Comparison of ENCODE assay signal across 13 cellular contexts in the genomic region with DNA sequence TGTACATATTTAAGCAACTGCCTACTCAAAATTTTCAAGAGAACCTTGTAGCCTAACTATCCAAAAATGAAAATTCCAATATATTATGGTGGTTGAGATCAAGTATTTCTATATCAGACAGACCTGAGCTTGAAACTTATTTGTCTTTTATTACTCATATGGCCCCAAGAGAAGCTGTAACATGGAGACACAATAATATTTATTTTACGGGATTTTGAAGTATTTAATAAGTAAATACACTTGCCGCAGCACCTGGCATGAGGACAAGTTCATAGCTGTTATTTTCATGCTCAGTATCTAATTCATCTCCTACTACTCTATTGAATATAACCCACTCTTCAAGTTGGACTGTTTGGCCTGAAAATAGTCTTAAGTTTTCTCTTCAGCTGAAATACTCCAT. TPM values are rescaled to one million over a fixed set of nuclear protein-coding genes. Genes with fewer than 3 reads are reported as not detected.
DNase-seq lines count a peak whose midpoint lies in the region; ATAC-seq and TF ChIP-seq lines count a peak whose summit lies in the region.
"Had no signal": no experiment of that assay in that cellular context is flagged by ENCODE, and none has a peak within 500 bp of the region (broad histone marks: within the 10 kb centered on the region; RNA-seq: fewer than 3 reads in every experiment).

No MANE protein-coding gene starts in this region.

- CTCF ChIA-PET in CD4-positive, alpha-beta memory T cell (lab: Charles Lee; ENCODE audit: partially characterized antibody) = no interaction called here
- CTCF ChIA-PET in activated CD8-positive, alpha-beta memory T cell treated with anti-CD3 and anti-CD28 coated beads, Interleukin-2, amount 10 ng/mL, durations not matched to agents 7 days and 5 days (lab: Charles Lee) = no interaction called here

- peak overlapping the region; percentile 70 for H3K4me3 ChIP-seq in SK-N-MC
- H3K4me3 ChIP-seq in fibroblast of villous mesenchyme (ENCODE audit: low read depth, low read length) = no peak overlapping the region
- H3K4me3 ChIP-seq in skeletal muscle tissue (ENCODE audit: low read length in 3 of 3) = peak overlapping the region in 1 of 3 donors; percentile 60
- H3K4me3 ChIP-seq in CD4-positive, alpha-beta memory T cell (ENCODE audit: low read length in 2 of 2) = no peak overlapping the region

- no peak for ATAC-seq in activated CD8-positive, alpha-beta memory T cell treated with anti-CD3 and anti-CD28 coated beads, Interleukin-2, amount 10 ng/mL, durations not matched to agents 7 days and 5 days

- H3K9ac ChIP-seq in SK-N-MC (ENCODE audit: insufficient read length) (peak overlapping the region; percentile 49), skeletal muscle tissue (ENCODE audit: low read depth in 1 of 3, low read length in 3 of 3) (no peak overlapping the region)

- peaks cover 4 to 8% (median 5%) of the 10 kb centered on the region in 3 donors for H3K4me1 ChIP-seq in skeletal muscle tissue (ENCODE audit: control insufficient read depth in 3 of 3, insufficient read depth in 3 of 3, low read length in 3 of 3)
- no peaks in the 10 kb centered on the region for H3K4me1 ChIP-seq in CD4-positive, alpha-beta memory T cell (ENCODE audit: insufficient read depth, low read length)

- intact Hi-C loops in CD4-positive, alpha-beta memory T cell (cut with micrococcal nuclease) = no loop called here

- peak overlapping the region; percentile 74; the same call in 1 of the 2 replicates for H3K27ac ChIP-seq in SK-N-MC
- H3K27ac ChIP-seq in skeletal muscle tissue (ENCODE audit: low read depth, low read length) = peak overlapping the region; percentile 46
- H3K27ac ChIP-seq in CD4-positive, alpha-beta memory T cell (ENCODE audit: low read depth, low read length) = no peak overlapping the region
- H3K27ac ChIP-seq: RWPE1 had no signal

- POLR2A ChIA-PET in CD4-positive, alpha-beta memory T cell (lab: Charles Lee; ENCODE audit: partially characterized antibody) = no interaction called here

- peaks cover 0 to 2% (median 0%) of the 10 kb centered on the region in 8 donors for H3K9me3 Mint-ChIP-seq in CD4-positive, alpha-beta memory T cell
- no peaks in the 10 kb centered on the region for H3K9me3 Mint-ChIP-seq in activated CD8-positive, alpha-beta memory T cell treated with anti-CD3 and anti-CD28 coated beads, Interleukin-2, amount 10 ng/mL, durations not matched to agents 7 days and 5 days (ENCODE audit: low read depth)
- H3K9me3 Mint-ChIP-seq: activated naive CD4-positive, alpha-beta T cell treated with anti-CD3 and anti-CD28 coated beads for 36 hours had no signal

- peaks cover 10 to 22% of the 10 kb centered on the region in 2 donors for H3K27me3 Mint-ChIP-seq in CD4-positive, alpha-beta memory T cell
- H3K27me3 Mint-ChIP-seq in activated CD8-positive, alpha-beta memory T cell treated with anti-CD3 and anti-CD28 coated beads, Interleukin-2, amount 10 ng/mL, durations not matched to agents 7 days and 5 days = peaks cover 21% of the 10 kb centered on the region

- H3K36me3 ChIP-seq in SK-N-MC (ENCODE audit: insufficient read depth, low read length) (no peaks in the 10 kb centered on the region), skeletal muscle tissue (ENCODE audit: control insufficient read depth in 3 of 3, insufficient read depth in 3 of 3, low read length in 3 of 3) (no peaks in the 10 kb centered on the region)
- H3K36me3 ChIP-seq in CD4-positive, alpha-beta memory T cell (ENCODE audit: insufficient read depth, low read length) = no peaks in the 10 kb centered on the region

- no peaks in the 10 kb centered on the region for H3K27me3 ChIP-seq in skeletal muscle tissue (ENCODE audit: control insufficient read depth in 3 of 3, insufficient read depth in 3 of 3, low read length in 3 of 3)
- H3K27me3 ChIP-seq in CD4-positive, alpha-beta memory T cell (ENCODE audit: insufficient read depth, low read length) = no peaks in the 10 kb centered on the region

- peaks cover 0 to 2% (median under 1%) of the 10 kb centered on the region in 4 donors for H3K4me1 Mint-ChIP-seq in CD4-positive, alpha-beta memory T cell
- peaks cover 4% of the 10 kb centered on the region for H3K4me1 Mint-ChIP-seq in activated CD8-positive, alpha-beta memory T cell treated with anti-CD3 and anti-CD28 coated beads, Interleukin-2, amount 10 ng/mL, durations not matched to agents 7 days and 5 days

- H3K27ac Mint-ChIP-seq in CD4-positive, alpha-beta memory T cell = no peak overlapping the region
- no peak overlapping the region for H3K27ac Mint-ChIP-seq in activated CD8-positive, alpha-beta memory T cell treated with anti-CD3 and anti-CD28 coated beads, Interleukin-2, amount 10 ng/mL, durations not matched to agents 7 days and 5 days
- H3K27ac Mint-ChIP-seq: activated naive CD4-positive, alpha-beta T cell treated with anti-CD3 and anti-CD28 coated beads for 36 hours had no signal

- no peaks in the 10 kb centered on the region for H3K9me3 ChIP-seq in SK-N-MC (ENCODE audit: low read depth, low read length)
- H3K9me3 ChIP-seq in skeletal muscle tissue (ENCODE audit: control insufficient read depth in 3 of 3, low read length in 3 of 3) = no peaks in the 10 kb centered on the region
- no peaks in the 10 kb centered on the region for H3K9me3 ChIP-seq in CD4-positive, alpha-beta memory T cell (ENCODE audit: control insufficient read depth in 1 of 2, low read length in 2 of 2)

- H3K36me3 Mint-ChIP-seq in CD4-positive, alpha-beta memory T cell = no peaks in the 10 kb centered on the region
- H3K36me3 Mint-ChIP-seq in activated CD8-positive, alpha-beta memory T cell treated with anti-CD3 and anti-CD28 coated beads, Interleukin-2, amount 10 ng/mL, durations not matched to agents 7 days and 5 days = no peaks in the 10 kb centered on the region

- H3K4me3 Mint-ChIP-seq in CD4-positive, alpha-beta memory T cell = peak overlapping the region in 3 of 8 donors; percentile 5 to 56 (median 34)
- no peak overlapping the region for H3K4me3 Mint-ChIP-seq in activated CD8-positive, alpha-beta memory T cell treated with anti-CD3 and anti-CD28 coated beads, Interleukin-2, amount 10 ng/mL, durations not matched to agents 7 days and 5 days

- no peak for TF ChIP-seq CTCF in fibroblast of villous mesenchyme (IDR thresholded peaks at IDR 0.05; ENCODE audit: insufficient read depth, low read depth, low read length)

- DNase-seq in HT-29 (ENCODE audit: low spot score) (peak; percentile 74), SK-N-MC (ENCODE audit: low read depth, low spot score) (no peak), fibroblast of villous mesenchyme (ENCODE audit: low read depth) (peak; percentile 37), KG1 (lab: John Stamatoyannopoulos, UW) (no peak), NCI-H1092 treated with DMSO at 0.1 percent for 48 hours (lab: John Stamatoyannopoulos, UW) (no peak)
- DNase-seq in CD4-positive, alpha-beta memory T cell = no peak
- DNase-seq in activated CD8-positive, alpha-beta memory T cell treated with anti-CD3 and anti-CD28 coated beads, Interleukin-2, amount 10 ng/mL, durations not matched to agents 7 days and 5 days = no peak
- DNase-seq: activated CD4-positive, CD25-positive, alpha-beta regulatory T cell treated with anti-CD3 and anti-CD28 coated beads, Interleukin-2, amount 50 U/mL, for 72 hours; activated naive CD4-positive, alpha-beta T cell treated with anti-CD3 and anti-CD28 coated beads for 36 hours; DMS 273 treated with DMSO at 0.1 percent for 48 hours; NCI-H146 had no signal

RNA-seq across cellular contexts. Expression of a gene that starts 28.0 kb away (rescaled TPM):
- 127 and 190 TPM in 2 replicates for total RNA-seq in HT-29 (2014; rRNA removed; shearing (Covaris generic))
- 70.0 and 82.5 TPM in 2 replicates for total RNA-seq in fibroblast of villous mesenchyme
- total RNA-seq in skeletal muscle tissue = 37.1 TPM
- total RNA-seq in CD4-positive, alpha-beta memory T cell = under 1 TPM; 0.47 to 0.61 TPM
- 1 to 10 TPM in 1 of 2 donors, not detected in 1; 1.5 TPM for polyA plus RNA-seq in CD4-positive, alpha-beta memory T cell
- 1 to 10 TPM; 2.6 to 7.8 TPM for total RNA-seq in activated CD8-positive, alpha-beta memory T cell treated with anti-CD3 and anti-CD28 coated beads, Interleukin-2, amount 10 ng/mL, durations not matched to agents 7 days and 5 days

Comparison
In these comparisons a context has a peak if more than half of its experiments do, and no peak if none do; other contexts are left out.
1. DNase-seq: peak in HT-29 (single experiment) and fibroblast of villous mesenchyme (single experiment); none in SK-N-MC (single experiment), CD4-positive, alpha-beta memory T cell (0 of 5), activated CD8-positive, alpha-beta memory T cell treated with anti-CD3 and anti-CD28 coated beads, Interleukin-2, amount 10 ng/mL, durations not matched to agents 7 days and 5 days (single experiment), KG1 (single experiment) and NCI-H1092 treated with DMSO at 0.1 percent for 48 hours (single experiment).